ENCODE assay signal across 22 cellular contexts in the genomic region with DNA sequence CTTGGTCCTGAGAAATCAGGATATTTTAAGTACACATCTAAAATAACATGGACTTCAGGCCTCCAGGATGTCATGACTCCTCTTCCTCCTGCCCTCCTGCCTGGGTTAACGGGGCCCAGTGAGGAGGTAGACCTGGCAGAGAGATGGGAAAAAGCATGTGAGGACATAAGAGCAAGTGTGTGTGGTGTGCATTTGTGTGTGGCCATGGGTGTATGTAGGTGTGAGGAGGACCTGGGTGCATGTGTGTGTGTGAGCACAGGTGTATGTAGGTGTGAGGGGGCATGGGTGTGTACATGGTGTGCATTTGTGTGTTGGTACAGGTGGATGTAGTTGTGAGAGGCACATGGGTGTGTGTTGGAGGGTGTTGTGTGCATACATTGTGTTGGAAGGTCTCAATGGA.
"Had no signal": no experiment of that assay in that cellular context is flagged by ENCODE, and none has a peak within 500 bp of the region (broad histone marks: within the 10 kb centered on the region; RNA-seq: fewer than 3 reads in every experiment).

No MANE protein-coding gene starts in this region.

- ATAC-seq: activated T-cell treated with anti-CD3 and anti-CD28 coated beads, Interleukin-2, amount 50 U/mL, for 4 hours had no signal

- H3K4me3 ChIP-seq: PC-9, SJCRH30 had no signal

- DNase-seq: activated CD4-positive, alpha-beta memory T cell treated with anti-CD3 and anti-CD28 coated beads for 36 hours; activated CD4-positive, alpha-beta T cell treated with anti-CD3 and anti-CD28 coated beads, Interleukin-2, amount 10 ng/mL, durations not matched to agents 7 days and 5 days; activated CD4-positive, CD25-positive, alpha-beta regulatory T cell; activated CD8-positive, alpha-beta memory T cell treated with anti-CD3 and anti-CD28 coated beads for 24 hours; activated gamma-delta T cell treated with Interleukin-2 at 50 U/mL for 16 hours; activated naive CD4-positive, alpha-beta T cell treated with anti-CD3 and anti-CD28 coated beads, Interleukin-2, amount 10 ng/mL, durations not matched to agents 7 days and 5 days; activated naive CD8-positive, alpha-beta T cell treated with anti-CD3 and anti-CD28 coated beads for 36 hours; activated T-cell treated with anti-CD3 and anti-CD28 coated beads, Interleukin-2, amount 50 U/mL, for 4 hours; brain microvascular endothelial cell; cerebellar nuclear complex; NCI-H1092 treated with DMSO at 0.1 percent for 48 hours; NCI-H1436 treated with DMSO at 0.1 percent for 48 hours; NCI-H187; NCI-H2081; NCI-H446; NCI-H524; PC-9; SJCRH30; SK-N-SH; T-helper 1 cell had no signal

- H3K27me3 ChIP-seq: brain microvascular endothelial cell, SJCRH30 had no signal

- H3K4me1 ChIP-seq: SJCRH30 had no signal

- H3K9me3 ChIP-seq: SJCRH30, SK-N-SH had no signal

- H3K27ac ChIP-seq: brain microvascular endothelial cell, KMS-11, PC-9, SJCRH30, VCaP had no signal

- H2AFZ ChIP-seq: PC-9 had no signal

- H3K4me2 ChIP-seq: PC-9, SK-N-SH had no signal

- H3K9ac ChIP-seq: KMS-11, SK-N-SH had no signal

- H3K36me3 ChIP-seq: brain microvascular endothelial cell, SJCRH30 had no signal
